ENCODE assay signal across 31 cellular contexts in the genomic region with DNA sequence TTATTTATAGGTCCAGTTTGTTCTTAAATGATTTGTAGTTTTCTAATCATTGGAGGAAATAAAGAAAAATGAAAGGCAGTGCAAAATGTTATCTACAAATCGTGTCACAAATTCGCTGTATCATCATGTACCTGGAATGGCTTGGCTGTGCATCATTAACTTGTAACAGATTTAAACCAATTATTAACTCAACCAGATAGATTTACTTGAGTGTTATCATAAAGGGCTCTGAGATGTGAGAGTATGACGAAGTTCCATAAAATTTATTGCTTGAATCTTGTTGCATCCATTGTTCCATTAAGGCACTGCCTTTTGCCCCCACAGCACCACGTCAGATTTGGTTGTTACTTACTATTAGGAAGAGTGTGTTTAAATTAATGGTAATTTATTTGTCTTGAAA.
"Had no signal": no experiment of that assay in that cellular context is flagged by ENCODE, and none has a peak within 500 bp of the region (broad histone marks: within the 10 kb centered on the region; RNA-seq: fewer than 3 reads in every experiment).

No MANE protein-coding gene starts in this region.

- H3K4me3 ChIP-seq: esophagus squamous epithelium, heart right ventricle, left lung, mucosa of descending colon, neural progenitor cell, right lobe of liver, smooth muscle cell, suprapubic skin, transverse colon, upper lobe of right lung, uterus had no signal

- H3K4me3 Mint-ChIP-seq: effector memory CD8-positive, alpha-beta T cell; immature natural killer cell; mesothelial cell of epicardium; naive B cell; natural killer cell treated with Interleukin-12 subunit alpha and Interleukin-12 subunit beta and Interleukin-15 and Interleukin-18, amount 100 ng/mL, for 72 hours; neural progenitor cell; stimulated activated naive CD8-positive, alpha-beta T cell treated with anti-CD3 and anti-CD28 coated beads, Interleukin-15, amount 100 ng/mL, for 72 hours had no signal

- H3K27me3 ChIP-seq: esophagus squamous epithelium, heart right ventricle, left lung, neural progenitor cell, right lobe of liver, suprapubic skin, transverse colon, upper lobe of right lung, uterus had no signal

- H3K4me1 Mint-ChIP-seq: naive B cell, neural progenitor cell had no signal

- H3K27me3 Mint-ChIP-seq: effector memory CD8-positive, alpha-beta T cell; stimulated activated naive CD8-positive, alpha-beta T cell treated with anti-CD3 and anti-CD28 coated beads, Interleukin-15, amount 100 ng/mL, for 72 hours had no signal

- H3K36me3 ChIP-seq: esophagus squamous epithelium, heart right ventricle, left lung, neural progenitor cell, right lobe of liver, suprapubic skin, transverse colon, upper lobe of right lung, uterus had no signal

- H3K9me3 ChIP-seq: esophagus squamous epithelium, heart right ventricle, left lung, mucosa of descending colon, right lobe of liver, suprapubic skin, transverse colon, upper lobe of right lung, uterus had no signal

- H3K27ac ChIP-seq: esophagus squamous epithelium, heart right ventricle, left lung, neural progenitor cell, right lobe of liver, suprapubic skin, transverse colon, upper lobe of right lung, uterus had no signal

- DNase-seq: cortex of kidney; effector memory CD8-positive, alpha-beta T cell; erythroblast; esophagus squamous epithelium; foreskin melanocyte; glutamatergic neuron; heart right ventricle; hypothalamus; immature natural killer cell; islet precursor cell; left lung; mesenchymal stem cell; mucosa of descending colon; naive B cell; posterior cingulate gyrus; right lobe of liver; stimulated activated CD4-positive, alpha-beta T cell treated with anti-CD3 and anti-CD28 coated beads, Interleukin-12 subunit alpha, Interleukin-12 subunit beta, amount 100 ng/mL, for 4 hours; stimulated activated CD4-positive, alpha-beta T cell treated with anti-CD3 and anti-CD28 coated beads, Interleukin-1b, Interleukin-23, amount 100 ng/mL, for 48 hours; stimulated activated CD4-positive, alpha-beta T cell treated with anti-CD3 and anti-CD28 coated beads, Interleukin-4, amount 100 ng/mL, for 1 hour; stimulated activated CD8-positive, alpha-beta memory T cell treated with anti-CD3 and anti-CD28 coated beads, Interleukin-4, amount 100 ng/mL, for 48 hours; stimulated activated naive CD4-positive, alpha-beta T cell; stimulated activated naive CD8-positive, alpha-beta T cell treated with anti-CD3 and anti-CD28 coated beads, Interleukin-15, amount 100 ng/mL, for 72 hours; transverse colon; upper lobe of right lung; uterus had no signal

- H3K27ac Mint-ChIP-seq: effector memory CD8-positive, alpha-beta T cell; immature natural killer cell; mesothelial cell of epicardium; naive B cell; natural killer cell treated with Interleukin-12 subunit alpha and Interleukin-12 subunit beta and Interleukin-15 and Interleukin-18, amount 100 ng/mL, for 72 hours; neural progenitor cell; stimulated activated naive CD8-positive, alpha-beta T cell treated with anti-CD3 and anti-CD28 coated beads, Interleukin-15, amount 100 ng/mL, for 72 hours had no signal

- ATAC-seq: effector memory CD8-positive, alpha-beta T cell; heart right ventricle; left lung; mucosa of descending colon; natural killer cell treated with Interleukin-12 subunit alpha and Interleukin-12 subunit beta and Interleukin-15 and Interleukin-18, amount 100 ng/mL, for 72 hours; stimulated activated naive CD8-positive, alpha-beta T cell treated with anti-CD3 and anti-CD28 coated beads, Interleukin-15, amount 100 ng/mL, for 72 hours; upper lobe of right lung had no signal

- H3K4me1 ChIP-seq: heart right ventricle, left lung, right lobe of liver, suprapubic skin, transverse colon, upper lobe of right lung, uterus had no signal

- H3K9me3 Mint-ChIP-seq: immature natural killer cell; mesothelial cell of epicardium; natural killer cell treated with Interleukin-12 subunit alpha and Interleukin-12 subunit beta and Interleukin-15 and Interleukin-18, amount 100 ng/mL, for 72 hours; stimulated activated naive CD8-positive, alpha-beta T cell treated with anti-CD3 and anti-CD28 coated beads, Interleukin-15, amount 100 ng/mL, for 72 hours had no signal

- H3K36me3 Mint-ChIP-seq: mesothelial cell of epicardium; naive B cell; natural killer cell treated with Interleukin-12 subunit alpha and Interleukin-12 subunit beta and Interleukin-15 and Interleukin-18, amount 100 ng/mL, for 72 hours had no signal

- FAIRE-seq: endometrium had no signal
